Comparison of ENCODE assay signal across 8 cellular contexts in the genomic region with DNA sequence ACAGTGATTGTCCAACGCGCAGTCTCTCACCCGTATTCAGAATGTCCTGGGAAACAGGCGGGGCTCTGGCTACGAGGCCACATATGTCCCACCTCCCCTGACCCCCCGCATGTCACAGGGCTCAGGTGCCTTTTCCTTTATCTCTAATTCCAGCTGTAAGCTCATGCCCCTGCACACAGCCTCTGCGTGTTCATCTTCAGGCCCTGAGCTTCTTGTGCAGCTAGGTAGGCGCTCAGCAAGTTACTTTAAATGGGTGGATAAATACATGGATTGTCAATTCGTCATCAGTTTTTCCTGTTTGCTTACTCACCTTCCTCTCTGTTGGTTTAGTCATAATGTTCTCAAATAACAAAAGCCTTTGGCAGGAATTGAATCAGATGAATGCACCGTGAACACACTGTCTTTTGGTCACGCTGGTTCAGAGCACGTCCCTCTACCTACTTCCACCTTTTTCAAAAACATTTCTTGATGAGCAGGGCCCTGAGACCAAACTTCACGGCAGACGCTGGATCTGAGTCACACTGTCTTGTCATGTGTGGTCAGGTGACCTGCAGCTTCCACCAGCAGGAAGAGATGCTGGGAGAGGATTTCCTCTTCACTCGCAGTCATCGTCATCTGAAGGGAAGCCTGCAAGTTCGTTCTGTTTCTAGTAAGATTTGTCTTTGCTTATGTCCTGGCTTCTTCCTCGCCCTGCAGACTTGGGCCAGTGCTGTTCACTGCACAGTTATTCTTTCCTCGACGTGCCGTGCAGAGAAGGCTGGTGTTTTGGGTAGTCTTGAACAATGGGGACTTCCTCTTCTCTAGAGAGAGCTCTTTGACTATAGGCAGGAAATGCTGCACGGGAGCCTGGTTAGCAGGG.
DNase-seq lines count a peak whose midpoint lies in the region; ATAC-seq and TF ChIP-seq lines count a peak whose summit lies in the region.

No MANE protein-coding gene starts in this region.

- H3K4me3 Mint-ChIP-seq in activated CD4-positive, alpha-beta T cell treated with anti-CD3 and anti-CD28 coated beads, Interleukin-2, amount 10 ng/mL, durations not matched to agents 24 days and 14 days, result peak overlapping the region; percentile 79
- peak overlapping the region; percentile 77 for H3K4me3 Mint-ChIP-seq in stimulated activated effector memory CD8-positive, alpha-beta T cell treated with anti-CD3 and anti-CD28 coated beads, Interleukin-12 subunit alpha, Interleukin-12 subunit beta, amount 100 ng/mL, for 72 hours

- H3K27ac ChIP-seq in dorsolateral prefrontal cortex, result peak overlapping the region in 32 of 59 donors; percentile 1 to 73 (median 44)
- H3K27ac ChIP-seq in muscle layer of duodenum (ENCODE audit: low read length), result peak overlapping the region; percentile 48

- intact Hi-C loops in activated CD4-positive, alpha-beta T cell treated with anti-CD3 and anti-CD28 coated beads, Interleukin-2, amount 10 ng/mL, durations not matched to agents 24 days and 14 days (cut with micrococcal nuclease), result loop anchor here (1.0 to 10.0 kb wide), 5 partner anchors 76 to 476 kb away; a partner anchor contains a TSS
- intact Hi-C loops in dorsolateral prefrontal cortex (cut with DNase I), result no loop called here

- TF ChIP-seq CTCF in dorsolateral prefrontal cortex (IDR thresholded peaks at IDR 0.05 in 54 of 56, conservative IDR thresholded peaks at IDR 0.05 in 2 of 56; ENCODE audit: low read depth in 1 of 56, partially characterized antibody in 56 of 56), result no peak

- H3K9me3 ChIP-seq in muscle layer of duodenum (ENCODE audit: control insufficient read depth in 1 of 2, low read length in 2 of 2), result peaks cover 0 to under 1% of the 10 kb centered on the region in 2 donors

- DNase-seq in NCI-H226, result peak; percentile 29
- peak; percentile 91 for DNase-seq in activated CD4-positive, alpha-beta T cell treated with anti-CD3 and anti-CD28 coated beads, Interleukin-2, amount 10 ng/mL, durations not matched to agents 24 days and 14 days
- no peak for DNase-seq in dorsolateral prefrontal cortex
- peak; percentile 38 to 81 for DNase-seq in stimulated activated effector memory CD8-positive, alpha-beta T cell treated with anti-CD3 and anti-CD28 coated beads, Interleukin-12 subunit alpha, Interleukin-12 subunit beta, amount 100 ng/mL, for 72 hours (ENCODE audit: low spot score in 2 of 2)
- no peak for DNase-seq in T1000 (lab: John Stamatoyannopoulos, UW)

- ATAC-seq in GM18519 (IDR thresholded peaks at IDR 0.05; ENCODE audit: low FRiP score, unreplicated experiment) (peak; percentile 87), HG02973 (IDR thresholded peaks at IDR 0.05; ENCODE audit: unreplicated experiment) (peak; percentile 73)
- ATAC-seq in stimulated activated effector memory CD8-positive, alpha-beta T cell treated with anti-CD3 and anti-CD28 coated beads, Interleukin-12 subunit alpha, Interleukin-12 subunit beta, amount 100 ng/mL, for 72 hours, result peak; percentile 93

- no peaks in the 10 kb centered on the region for H3K9me3 Mint-ChIP-seq in activated CD4-positive, alpha-beta T cell treated with anti-CD3 and anti-CD28 coated beads, Interleukin-2, amount 10 ng/mL, durations not matched to agents 24 days and 14 days
- H3K9me3 Mint-ChIP-seq in stimulated activated effector memory CD8-positive, alpha-beta T cell treated with anti-CD3 and anti-CD28 coated beads, Interleukin-12 subunit alpha, Interleukin-12 subunit beta, amount 100 ng/mL, for 72 hours, result peaks cover 2% of the 10 kb centered on the region

- H3K27me3 Mint-ChIP-seq in activated CD4-positive, alpha-beta T cell treated with anti-CD3 and anti-CD28 coated beads, Interleukin-2, amount 10 ng/mL, durations not matched to agents 24 days and 14 days, result no peaks in the 10 kb centered on the region

- no peaks in the 10 kb centered on the region for H3K4me1 ChIP-seq in muscle layer of duodenum (ENCODE audit: control insufficient read depth in 1 of 2, insufficient read depth in 2 of 2, low read length in 2 of 2)

- peaks cover 29% of the 10 kb centered on the region for H3K4me1 Mint-ChIP-seq in activated CD4-positive, alpha-beta T cell treated with anti-CD3 and anti-CD28 coated beads, Interleukin-2, amount 10 ng/mL, durations not matched to agents 24 days and 14 days
- peaks cover 36% of the 10 kb centered on the region for H3K4me1 Mint-ChIP-seq in stimulated activated effector memory CD8-positive, alpha-beta T cell treated with anti-CD3 and anti-CD28 coated beads, Interleukin-12 subunit alpha, Interleukin-12 subunit beta, amount 100 ng/mL, for 72 hours

- no peaks in the 10 kb centered on the region for H3K36me3 ChIP-seq in muscle layer of duodenum (ENCODE audit: control insufficient read depth in 1 of 2, insufficient read depth in 2 of 2, low read length in 2 of 2)

- peaks cover 12% of the 10 kb centered on the region for H3K36me3 Mint-ChIP-seq in activated CD4-positive, alpha-beta T cell treated with anti-CD3 and anti-CD28 coated beads, Interleukin-2, amount 10 ng/mL, durations not matched to agents 24 days and 14 days (ENCODE audit: low read depth)
- no peaks in the 10 kb centered on the region for H3K36me3 Mint-ChIP-seq in stimulated activated effector memory CD8-positive, alpha-beta T cell treated with anti-CD3 and anti-CD28 coated beads, Interleukin-12 subunit alpha, Interleukin-12 subunit beta, amount 100 ng/mL, for 72 hours

- no peaks in the 10 kb centered on the region for H3K27me3 ChIP-seq in dorsolateral prefrontal cortex
- H3K27me3 ChIP-seq in muscle layer of duodenum (ENCODE audit: low read depth, low read length), result no peaks in the 10 kb centered on the region

- peak overlapping the region; percentile 92 for H3K27ac Mint-ChIP-seq in activated CD4-positive, alpha-beta T cell treated with anti-CD3 and anti-CD28 coated beads, Interleukin-2, amount 10 ng/mL, durations not matched to agents 24 days and 14 days
- peak overlapping the region; percentile 91 for H3K27ac Mint-ChIP-seq in stimulated activated effector memory CD8-positive, alpha-beta T cell treated with anti-CD3 and anti-CD28 coated beads, Interleukin-12 subunit alpha, Interleukin-12 subunit beta, amount 100 ng/mL, for 72 hours

- H3K4me3 ChIP-seq in dorsolateral prefrontal cortex (peak overlapping the region in 17 of 59 donors; percentile 1 to 37 (median 17)), muscle layer of duodenum (ENCODE audit: low read depth in 1 of 2, low read length in 2 of 2) (peak overlapping the region in 1 of 2 donors; percentile 28)

Comparison
In these comparisons a context has a peak if more than half of its experiments do, and no peak if none do; other contexts are left out.
1. DNase-seq: peak in NCI-H226 (single experiment), activated CD4-positive, alpha-beta T cell treated with anti-CD3 and anti-CD28 coated beads, Interleukin-2, amount 10 ng/mL, durations not matched to agents 24 days and 14 days (single experiment) and stimulated activated effector memory CD8-positive, alpha-beta T cell treated with anti-CD3 and anti-CD28 coated beads, Interleukin-12 subunit alpha, Interleukin-12 subunit beta, amount 100 ng/mL, for 72 hours (2 of 2); none in dorsolateral prefrontal cortex (0 of 10) and T1000 (single experiment).
2. Peak in every context shown above with its lines, with median percentiles within 50 percentile points of each other: ATAC-seq.